Comparison of ENCODE assay signal across 2 cellular contexts in the genomic region with DNA sequence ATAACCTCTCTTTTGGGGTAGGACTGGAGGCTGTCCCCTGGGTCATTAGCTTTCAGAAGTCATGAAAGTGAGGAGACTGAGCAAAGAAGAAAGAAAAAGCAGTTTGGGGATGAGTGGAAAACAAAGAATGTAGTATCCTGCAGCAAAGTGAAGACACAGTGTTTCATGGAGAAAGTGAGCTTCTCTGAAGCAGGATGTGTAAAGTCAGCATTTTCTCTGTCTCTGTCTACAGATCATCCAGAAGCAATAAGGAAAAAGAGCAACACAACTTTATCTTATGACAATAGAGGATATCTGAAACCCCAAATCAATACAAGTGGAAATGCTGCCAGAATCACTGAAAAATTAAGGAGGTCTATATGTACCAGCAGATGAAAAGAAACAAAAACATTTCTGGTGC.
TF ChIP-seq lines count a peak whose summit lies in the region.

No MANE protein-coding gene starts in this region.

TF ChIP-seq in HepG2, 621 proteins besides CTCF, POLR2A, EP300 and RAD21:
- TF ChIP-seq ZNF775 (CRISPR knock-in tag; IDR thresholded peaks at IDR 0.05; ENCODE audit: borderline replicate concordance) = no peak
- no peak for TF ChIP-seq HNRNPH1 (optimal IDR thresholded peaks at IDR 0.05; ENCODE audit: low read depth, low read length)
- TF ChIP-seq, protein P1, sequence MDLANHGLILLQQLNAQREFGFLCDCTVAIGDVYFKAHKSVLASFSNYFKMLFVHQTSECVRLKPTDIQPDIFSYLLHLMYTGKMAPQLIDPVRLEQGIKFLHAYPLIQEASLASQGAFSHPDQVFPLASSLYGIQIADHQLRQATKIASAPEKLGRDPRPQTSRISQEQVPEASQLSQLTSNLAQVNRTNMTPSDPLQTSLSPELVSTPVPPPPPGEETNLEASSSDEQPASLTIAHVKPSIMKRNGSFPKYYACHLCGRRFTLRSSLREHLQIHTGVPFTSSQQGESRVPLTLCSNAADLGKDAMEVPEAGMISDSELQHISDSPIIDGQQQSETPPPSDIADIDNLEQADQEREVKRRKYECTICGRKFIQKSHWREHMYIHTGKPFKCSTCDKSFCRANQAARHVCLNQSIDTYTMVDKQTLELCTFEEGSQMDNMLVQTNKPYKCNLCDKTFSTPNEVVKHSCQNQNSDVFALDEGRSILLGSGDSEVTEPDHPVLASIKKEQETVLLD (CRISPR knock-in tag; IDR thresholded peaks at IDR 0.05; ENCODE audit: low read depth) = no peak
- TF ChIP-seq, protein P2, sequence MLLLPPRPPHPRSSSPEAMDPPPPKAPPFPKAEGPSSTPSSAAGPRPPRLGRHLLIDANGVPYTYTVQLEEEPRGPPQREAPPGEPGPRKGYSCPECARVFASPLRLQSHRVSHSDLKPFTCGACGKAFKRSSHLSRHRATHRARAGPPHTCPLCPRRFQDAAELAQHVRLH (CRISPR knock-in tag; IDR thresholded peaks at IDR 0.05; ENCODE audit: borderline replicate concordance, low read depth) = no peak
- TF ChIP-seq MAFK (conservative IDR thresholded peaks at IDR 0.05 in 1 of 2, IDR thresholded peaks at IDR 0.05 in 1 of 2; ENCODE audit: low read length in 2 of 2) = peak; percentile 87 to 90
- peak; percentile 88 for TF ChIP-seq MAFF (IDR thresholded peaks at IDR 0.05; ENCODE audit: low read depth, low read length)

TF ChIP-seq in K562, 482 proteins besides CTCF, POLR2A, EP300 and RAD21:
- TF ChIP-seq NEUROD1 (IDR thresholded peaks at IDR 0.05; ENCODE audit: borderline replicate concordance, low read depth, low read length, partially characterized antibody) (no peak), MAFF (IDR thresholded peaks at IDR 0.05; ENCODE audit: low read length) (peak; percentile 58), ZNF316 (IDR thresholded peaks at IDR 0.05) (peak; percentile 60), ILK (tag; IDR thresholded peaks at IDR 0.05; ENCODE audit: borderline replicate concordance, low read depth) (no peak), COPS2 (conservative IDR thresholded peaks at IDR 0.05) (no peak), SUPT5H (IDR thresholded peaks at IDR 0.05) (no peak), MAFK (IDR thresholded peaks at IDR 0.05; ENCODE audit: low read length) (peak; percentile 40; the same call in 1 of the 2 replicates), BRF1 (IDR thresholded peaks at IDR 0.05; ENCODE audit: borderline replicate concordance, extremely low read depth, insufficient read length) (no peak), C11orf30 (IDR thresholded peaks at IDR 0.05; ENCODE audit: low read depth) (peak; percentile 52), RFX5 (IDR thresholded peaks at IDR 0.05; ENCODE audit: low read depth, low read length) (no peak), TSC22D4 (tag; IDR thresholded peaks at IDR 0.05) (no peak), HNRNPLL (IDR thresholded peaks at IDR 0.05; ENCODE audit: low read depth, low read length, poor library complexity, severe bottlenecking) (no peak)
- TF ChIP-seq, protein P3, sequence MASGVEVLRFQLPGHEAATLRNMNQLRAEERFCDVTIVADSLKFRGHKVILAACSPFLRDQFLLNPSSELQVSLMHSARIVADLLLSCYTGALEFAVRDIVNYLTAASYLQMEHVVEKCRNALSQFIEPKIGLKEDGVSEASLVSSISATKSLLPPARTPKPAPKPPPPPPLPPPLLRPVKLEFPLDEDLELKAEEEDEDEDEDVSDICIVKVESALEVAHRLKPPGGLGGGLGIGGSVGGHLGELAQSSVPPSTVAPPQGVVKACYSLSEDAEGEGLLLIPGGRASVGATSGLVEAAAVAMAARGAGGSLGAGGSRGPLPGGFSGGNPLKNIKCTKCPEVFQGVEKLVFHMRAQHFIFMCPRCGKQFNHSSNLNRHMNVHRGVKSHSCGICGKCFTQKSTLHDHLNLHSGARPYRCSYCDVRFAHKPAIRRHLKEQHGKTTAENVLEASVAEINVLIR (CRISPR knock-in tag; IDR thresholded peaks at IDR 0.05) = no peak
